In the genomic region with DNA sequence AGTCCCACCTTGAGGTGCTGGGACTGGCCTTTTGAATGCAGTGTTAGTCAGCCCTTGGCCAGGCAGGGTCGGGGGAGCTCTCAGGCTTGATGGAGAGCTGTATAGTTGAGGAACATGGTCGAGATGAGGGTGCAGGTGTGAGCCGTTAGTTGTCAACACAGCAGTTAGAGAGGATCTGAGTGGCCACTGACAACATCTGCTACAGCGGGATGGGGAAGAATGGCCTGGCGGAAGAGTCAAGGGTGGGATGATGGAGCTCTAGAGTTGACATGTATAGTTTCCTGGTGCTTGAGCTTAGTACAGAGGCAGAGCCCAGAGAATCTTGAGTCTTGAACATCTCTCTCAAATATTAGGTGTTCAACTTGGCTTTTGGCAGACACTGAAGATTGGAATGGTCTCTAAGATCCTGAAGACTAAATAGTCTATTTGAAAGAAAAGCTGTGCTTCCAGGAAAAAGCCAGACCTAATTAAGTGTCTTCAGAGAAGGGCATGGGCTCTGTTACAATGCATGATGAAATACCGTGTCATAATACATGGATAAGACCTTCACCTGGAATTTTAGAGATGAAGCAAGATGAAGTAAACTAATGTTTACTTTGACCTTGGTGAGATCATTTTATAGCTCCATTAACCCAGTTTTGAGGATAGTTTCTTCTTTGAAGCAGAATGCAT, we compare ENCODE assay signal across 24 cellular contexts. TPM values are rescaled to one million over a fixed set of nuclear protein-coding genes. Genes with fewer than 3 reads are reported as not detected.
A peak's percentile ranks its signal among the peaks of the same experiment; 100 is the strongest.
DNase-seq lines count a peak whose midpoint lies in the region; ATAC-seq and TF ChIP-seq lines count a peak whose summit lies in the region.
"Had no signal": no experiment of that assay in that cellular context is flagged by ENCODE, and none has a peak within 500 bp of the region (broad histone marks: within the 10 kb centered on the region; RNA-seq: fewer than 3 reads in every experiment).

No MANE protein-coding gene starts in this region.

- H3K9ac ChIP-seq in Karpas-422 (ENCODE audit: low read length) (no peak overlapping the region), mesenchymal stem cell (ENCODE audit: low read length) (no peak overlapping the region), smooth muscle cell (ENCODE audit: low read depth) (no peak overlapping the region)

- H3K18ac ChIP-seq in mesenchymal stem cell (ENCODE audit: low read depth in 1 of 2, low read length in 2 of 2), result peak overlapping the region in 1 of 2 experiments; percentile 40

- peak; percentile 29 for DNase-seq in Karpas-422
- DNase-seq in mesenchymal stem cell, result no peak
- DNase-seq in SKM-1 treated with dmso at 0.1 percent for 144 hours (lab: John Stamatoyannopoulos, UW; ENCODE audit: unreplicated experiment), result no peak
- no peak for DNase-seq in smooth muscle cell (lab: John Stamatoyannopoulos, UW; ENCODE audit: unreplicated experiment)
- no peak for DNase-seq in 8988T
- DNase-seq: activated CD4-positive, alpha-beta memory T cell treated with anti-CD3 and anti-CD28 coated beads for 36 hours; activated T-cell treated with anti-CD3 and anti-CD28 coated beads, Interleukin-2, amount 50 U/mL, for 4 hours; brain microvascular endothelial cell; CD4-positive, alpha-beta T cell; DND-41; naive thymus-derived CD4-positive, alpha-beta T cell; NCI-H2029; NCI-H510A treated with DMSO at 0.1 percent for 48 hours; psoas muscle; SHP77 treated with DMSO at 0.1 percent for 48 hours; WERI-Rb-1 had no signal

- ATAC-seq in GM19455 (IDR thresholded peaks at IDR 0.05; ENCODE audit: unreplicated experiment), result no peak
- ATAC-seq: activated T-cell treated with anti-CD3 and anti-CD28 coated beads, Interleukin-2, amount 50 U/mL, for 4 hours; esophagus mucosa; GM23338; naive thymus-derived CD4-positive, alpha-beta T cell; psoas muscle had no signal

- H2BK15ac ChIP-seq in mesenchymal stem cell (ENCODE audit: low read depth, poor library complexity, severe bottlenecking), result no peak overlapping the region

- H3K14ac ChIP-seq in mesenchymal stem cell (ENCODE audit: low read length in 2 of 2), result no peak overlapping the region

- H3K9me3 ChIP-seq in Karpas-422 (ENCODE audit: low read length), result no peaks in the 10 kb centered on the region
- H3K9me3 ChIP-seq in mesenchymal stem cell (ENCODE audit: control insufficient read depth, low read length), result no peaks in the 10 kb centered on the region
- no peaks in the 10 kb centered on the region for H3K9me3 ChIP-seq in smooth muscle cell (replicated peaks; ENCODE audit: low read depth)
- H3K9me3 ChIP-seq: psoas muscle had no signal

- peaks cover 52% of the 10 kb centered on the region for H3K36me3 Mint-ChIP-seq in brain

- H2AK5ac ChIP-seq in mesenchymal stem cell (ENCODE audit: low read length, severe bottlenecking), result peak overlapping the region; percentile 11

- H3K27me3 ChIP-seq in Karpas-422 (ENCODE audit: low read length) (no peaks in the 10 kb centered on the region), mesenchymal stem cell (ENCODE audit: control insufficient read depth in 1 of 2, insufficient read depth in 1 of 2, low read length in 2 of 2) (no peaks in the 10 kb centered on the region), smooth muscle cell (ENCODE audit: low read depth) (no peaks in the 10 kb centered on the region)
- H3K27me3 ChIP-seq: brain microvascular endothelial cell had no signal

- H3K36me3 ChIP-seq in Karpas-422 (ENCODE audit: insufficient read depth, low read length), result no peaks in the 10 kb centered on the region
- H3K36me3 ChIP-seq in mesenchymal stem cell (ENCODE audit: control insufficient read depth in 1 of 2, insufficient read depth in 2 of 2, low read depth in 1 of 2, low read length in 2 of 2), result peaks cover 3% of the 10 kb centered on the region in 2 experiments
- H3K36me3 ChIP-seq in smooth muscle cell (ENCODE audit: low read depth), result no peaks in the 10 kb centered on the region
- H3K36me3 ChIP-seq: brain microvascular endothelial cell had no signal

- H3K4me2 ChIP-seq in Karpas-422 (ENCODE audit: low read depth, low read length, poor library complexity, severe bottlenecking), result no peak overlapping the region
- H3K4me2 ChIP-seq in mesenchymal stem cell (ENCODE audit: low read length, poor library complexity, severe bottlenecking), result no peak overlapping the region
- no peak overlapping the region for H3K4me2 ChIP-seq in smooth muscle cell
- H3K4me2 ChIP-seq: GM23338 had no signal

- H3K23ac ChIP-seq in mesenchymal stem cell (ENCODE audit: low read length in 2 of 2), result no peak overlapping the region

- H4K91ac ChIP-seq in mesenchymal stem cell (ENCODE audit: low read length), result no peak overlapping the region

- no peaks in the 10 kb centered on the region for H3F3A ChIP-seq in smooth muscle cell (ENCODE audit: low read depth)

- H3K9me3 Mint-ChIP-seq in brain, result peaks cover 3 to 16% (median 8%) of the 10 kb centered on the region in 5 experiments
- H3K9me3 Mint-ChIP-seq: activated CD4-positive, alpha-beta memory T cell treated with anti-CD3 and anti-CD28 coated beads for 36 hours; activated naive CD4-positive, alpha-beta T cell treated with anti-CD3 and anti-CD28 coated beads, Interleukin-2, amount 50 U/mL, for 24 hours; activated T-cell treated with anti-CD3 and anti-CD28 coated beads, Interleukin-2, amount 50 U/mL, for 4 hours; CD4-positive, alpha-beta T cell had no signal

- H2BK12ac ChIP-seq in mesenchymal stem cell (ENCODE audit: low read length in 2 of 2), result peak overlapping the region; percentile 8 to 85

- H4K8ac ChIP-seq in mesenchymal stem cell (ENCODE audit: low read length), result no peak overlapping the region

- peak overlapping the region in 1 of 5 experiments; percentile 14 for H3K4me3 Mint-ChIP-seq in brain
- H3K4me3 Mint-ChIP-seq: activated CD4-positive, alpha-beta memory T cell treated with anti-CD3 and anti-CD28 coated beads for 36 hours; activated naive CD4-positive, alpha-beta T cell treated with anti-CD3 and anti-CD28 coated beads, Interleukin-2, amount 50 U/mL, for 24 hours; activated T-cell treated with anti-CD3 and anti-CD28 coated beads, Interleukin-2, amount 50 U/mL, for 4 hours; CD4-positive, alpha-beta T cell; GM23338; naive thymus-derived CD4-positive, alpha-beta T cell; T-helper 1 cell treated with Interleukin-12 subunit alpha and Interleukin-12 subunit beta and Interleukin-4 antibody, amounts not matched to agents 30 μg/mL and 1 μg/mL, for 36 hours had no signal

- H4K20me1 ChIP-seq in Karpas-422 (ENCODE audit: insufficient read depth, low read depth, low read length), result no peaks in the 10 kb centered on the region
- peaks cover 90% of the 10 kb centered on the region for H4K20me1 ChIP-seq in smooth muscle cell (ENCODE audit: low read depth)

- peak overlapping the region in 3 of 5 experiments; percentile 25 to 78 (median 37) for H3K27ac Mint-ChIP-seq in brain
- H3K27ac Mint-ChIP-seq: activated CD4-positive, alpha-beta memory T cell treated with anti-CD3 and anti-CD28 coated beads for 36 hours; activated naive CD4-positive, alpha-beta T cell treated with anti-CD3 and anti-CD28 coated beads, Interleukin-2, amount 50 U/mL, for 24 hours; CD4-positive, alpha-beta T cell; GM23338; naive thymus-derived CD4-positive, alpha-beta T cell; T-helper 1 cell treated with Interleukin-12 subunit alpha and Interleukin-12 subunit beta and Interleukin-4 antibody, amounts not matched to agents 30 μg/mL and 1 μg/mL, for 36 hours had no signal

- H3K4me1 Mint-ChIP-seq in brain, result peaks cover 34% of the 10 kb centered on the region

- H2BK120ac ChIP-seq in mesenchymal stem cell (ENCODE audit: low read depth, low read length), result no peak overlapping the region

- no peak overlapping the region for H2BK5ac ChIP-seq in mesenchymal stem cell (ENCODE audit: low read depth, low read length, poor library complexity, severe bottlenecking)

- H3K9me2 ChIP-seq in Karpas-422 (replicated peaks; ENCODE audit: insufficient read depth, low read length), result no peaks in the 10 kb centered on the region

- peak overlapping the region in 1 of 2 experiments; percentile 32 for H3K4ac ChIP-seq in mesenchymal stem cell (ENCODE audit: low read depth in 1 of 2, low read length in 2 of 2)

- H3K4me1 ChIP-seq in Karpas-422 (ENCODE audit: low read length) (no peaks in the 10 kb centered on the region), mesenchymal stem cell (ENCODE audit: control insufficient read depth, insufficient read depth, low read depth, low read length) (peaks cover 6% of the 10 kb centered on the region), smooth muscle cell (ENCODE audit: low read depth) (no peaks in the 10 kb centered on the region)

- H3K79me2 ChIP-seq in Karpas-422 (ENCODE audit: low read length) (no peaks in the 10 kb centered on the region), smooth muscle cell (ENCODE audit: low read depth) (peaks cover 65% of the 10 kb centered on the region)

- H3K4me3 ChIP-seq in Karpas-422 (ENCODE audit: low read length), result no peak overlapping the region
- no peak overlapping the region for H3K4me3 ChIP-seq in mesenchymal stem cell (ENCODE audit: insufficient read depth in 1 of 2, low read depth in 1 of 2, low read length in 2 of 2)
- no peak overlapping the region for H3K4me3 ChIP-seq in smooth muscle cell
- H3K4me3 ChIP-seq: GM23338, lung, psoas muscle had no signal

- no peaks in the 10 kb centered on the region for H3K79me1 ChIP-seq in mesenchymal stem cell (replicated peaks; ENCODE audit: low read length, poor library complexity, severe bottlenecking)

- over 99% methylated on average over 6 of the region's 6 CpGs for WGBS in mesenchymal stem cell
- WGBS in smooth muscle cell (ENCODE audit: low lambda C conversion rate), result 96% methylated on average over 6 of the region's 6 CpGs

- TF ChIP-seq CTCF in 22Rv1 (IDR thresholded peaks at IDR 0.05) (no peak), brain (conservative IDR thresholded peaks at IDR 0.05) (no peak), smooth muscle cell (IDR thresholded peaks at IDR 0.05; ENCODE audit: borderline replicate concordance, insufficient read depth, poor library complexity, severe bottlenecking) (no peak)

- peaks cover 4% of the 10 kb centered on the region for H3K27me3 Mint-ChIP-seq in brain
- H3K27me3 Mint-ChIP-seq: activated CD4-positive, alpha-beta memory T cell treated with anti-CD3 and anti-CD28 coated beads for 36 hours; activated naive CD4-positive, alpha-beta T cell treated with anti-CD3 and anti-CD28 coated beads, Interleukin-2, amount 50 U/mL, for 24 hours; CD4-positive, alpha-beta T cell; naive thymus-derived CD4-positive, alpha-beta T cell had no signal

- peak overlapping the region; percentile 35 for H3K27ac ChIP-seq in 22Rv1
- no peak overlapping the region for H3K27ac ChIP-seq in Karpas-422 (ENCODE audit: low read length)
- H3K27ac ChIP-seq in mesenchymal stem cell (ENCODE audit: low read length, poor library complexity, severe bottlenecking), result no peak overlapping the region
- no peak overlapping the region for H3K27ac ChIP-seq in smooth muscle cell (ENCODE audit: low read depth)
- H3K27ac ChIP-seq: brain microvascular endothelial cell, psoas muscle, WERI-Rb-1 had no signal

- H2AFZ ChIP-seq in Karpas-422 (ENCODE audit: low read length) (no peak overlapping the region), mesenchymal stem cell (ENCODE audit: low read depth, low read length) (no peak overlapping the region), smooth muscle cell (ENCODE audit: low read depth) (no peak overlapping the region)
- H2AFZ ChIP-seq: GM23338 had no signal

RNA-seq across cellular contexts. Expression of a gene that starts 9.7 kb away (rescaled TPM):
- 4.3 and 7.0 TPM in 2 replicates for total RNA-seq in Karpas-422 (2014; rRNA removed; shearing (Covaris generic); ENCODE audit: low replicate concordance)
- polyA plus RNA-seq in brain (ENCODE audit: insufficient read depth, low read depth, low replicate concordance), result 36.3 TPM
- 16.8 TPM for polyA plus RNA-seq in mesenchymal stem cell (2013, experiment 1 of 2)
- 15.4 TPM for polyA plus RNA-seq in mesenchymal stem cell (2013, experiment 2 of 2)
- total RNA-seq in smooth muscle cell, result 19.5 and 19.6 TPM in 2 replicates
- polyA plus RNA-seq in smooth muscle cell, result 24.0 and 24.7 TPM in 2 replicates
